Comparison of ENCODE assay signal across 18 cellular contexts in the genomic region with DNA sequence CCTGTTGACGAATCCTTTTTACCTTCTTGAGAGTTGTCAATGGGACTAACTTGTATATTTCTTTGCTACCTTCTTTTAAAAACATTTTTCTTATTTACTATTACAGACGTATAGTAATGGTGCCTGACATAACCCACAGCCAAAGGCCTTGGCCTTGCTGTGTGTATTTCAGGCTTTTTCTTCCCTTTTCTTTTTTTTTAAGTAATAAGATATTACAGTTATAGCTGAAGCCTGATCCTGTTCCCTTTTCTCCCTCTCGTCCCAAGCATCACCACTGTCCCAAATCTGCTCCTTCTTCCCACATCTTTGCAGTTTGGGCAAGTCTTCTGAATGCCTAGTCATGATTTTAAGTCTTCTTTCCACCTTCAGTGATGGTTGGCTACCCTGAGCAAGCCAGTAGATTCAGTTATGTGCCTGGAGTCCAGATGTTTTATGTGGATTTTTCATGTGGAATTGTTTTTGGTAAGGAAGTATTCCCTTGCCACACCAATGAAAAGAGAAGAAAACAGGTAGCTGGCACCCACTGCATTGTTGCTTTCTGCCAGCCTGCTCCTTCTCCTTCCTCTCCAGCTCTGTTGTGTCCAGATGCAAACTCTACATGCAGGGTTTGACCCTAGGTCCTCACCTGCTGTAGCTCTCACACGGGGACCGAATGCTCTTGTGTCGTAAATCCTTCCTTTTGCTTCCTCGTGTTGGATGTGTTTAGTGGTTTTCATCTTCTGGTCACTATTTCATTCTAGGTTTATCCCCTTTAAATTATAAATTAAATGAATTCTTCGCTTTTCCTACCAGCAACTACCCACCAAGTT. TPM values are rescaled to one million over a fixed set of nuclear protein-coding genes. Genes with fewer than 3 reads are reported as not detected.
DNase-seq lines count a peak whose midpoint lies in the region; ATAC-seq and TF ChIP-seq lines count a peak whose summit lies in the region.
"Had no signal": no experiment of that assay in that cellular context is flagged by ENCODE, and none has a peak within 500 bp of the region (broad histone marks: within the 10 kb centered on the region; RNA-seq: fewer than 3 reads in every experiment).

No MANE protein-coding gene starts in this region.

- peaks cover 65% of the 10 kb centered on the region for H3K36me3 ChIP-seq in SJSA1
- no peaks in the 10 kb centered on the region for H3K36me3 ChIP-seq in hepatocyte (replicated peaks; ENCODE audit: insufficient read depth, low read depth)
- H3K36me3 ChIP-seq in endodermal cell (ENCODE audit: control insufficient read depth, insufficient read depth, low read length), result peaks cover 51% of the 10 kb centered on the region

- H2AFZ ChIP-seq in hepatocyte, result no peak overlapping the region

- H3K27me3 ChIP-seq in SJSA1 (replicated peaks) (no peaks in the 10 kb centered on the region), hepatocyte (no peaks in the 10 kb centered on the region), endodermal cell (ENCODE audit: control insufficient read depth, insufficient read depth, low read length, poor library complexity, severe bottlenecking) (no peaks in the 10 kb centered on the region)

- H3K4me3 ChIP-seq in AG10803 (ENCODE audit: low read length) (no peak overlapping the region), SJSA1 (no peak overlapping the region), hepatocyte (no peak overlapping the region), endodermal cell (ENCODE audit: low read length) (no peak overlapping the region)

- DNase-seq in AG10803 (ENCODE audit: low read depth) (peak; percentile 51), SJSA1 (ENCODE audit: low read depth in 1 of 2, low spot score in 2 of 2) (no peak), hepatocyte (ENCODE audit: low spot score) (no peak), DMS 273 treated with DMSO at 0.1 percent for 48 hours (lab: John Stamatoyannopoulos, UW) (no peak), endodermal cell (no peak), NCI-H1930 (lab: John Stamatoyannopoulos, UW) (no peak)
- no peak for DNase-seq in stimulated activated effector memory CD8-positive, alpha-beta T cell treated with anti-CD3 and anti-CD28 coated beads, Interleukin-12 subunit alpha, Interleukin-12 subunit beta, amount 100 ng/mL, for 72 hours (ENCODE audit: low spot score in 2 of 2)
- no peak for DNase-seq in activated CD4-positive, alpha-beta T cell treated with anti-CD3 and anti-CD28 coated beads for 1 hour
- DNase-seq: NCI-H2081 treated with DMSO at 0.1 percent for 48 hours; NCI-H524; stimulated activated CD4-positive, alpha-beta T cell treated with anti-CD3 and anti-CD28 coated beads, Interleukin-2, amount 100 ng/mL, for 24 hours had no signal

- no peak overlapping the region for H3K4me3 Mint-ChIP-seq in stimulated activated effector memory CD8-positive, alpha-beta T cell treated with anti-CD3 and anti-CD28 coated beads, Interleukin-12 subunit alpha, Interleukin-12 subunit beta, amount 100 ng/mL, for 72 hours
- no peak overlapping the region for H3K4me3 Mint-ChIP-seq in endodermal cell
- H3K4me3 Mint-ChIP-seq: B cell; natural killer cell treated with Interleukin-12 subunit alpha and Interleukin-12 subunit beta and Interleukin-15 and Interleukin-18, amount 100 ng/mL, for 72 hours had no signal

- peaks cover 17% of the 10 kb centered on the region for H3K4me1 Mint-ChIP-seq in stimulated activated effector memory CD8-positive, alpha-beta T cell treated with anti-CD3 and anti-CD28 coated beads, Interleukin-12 subunit alpha, Interleukin-12 subunit beta, amount 100 ng/mL, for 72 hours
- H3K4me1 Mint-ChIP-seq in endodermal cell, result peaks cover 20% of the 10 kb centered on the region
- H3K4me1 Mint-ChIP-seq: B cell had no signal

- no peaks in the 10 kb centered on the region for H3K9me2 ChIP-seq in hepatocyte (replicated peaks; ENCODE audit: insufficient read depth)

- H3K27me3 Mint-ChIP-seq in endodermal cell (ENCODE audit: insufficient read depth), result no peaks in the 10 kb centered on the region
- H3K27me3 Mint-ChIP-seq: B cell; natural killer cell treated with Interleukin-12 subunit alpha and Interleukin-12 subunit beta and Interleukin-15 and Interleukin-18, amount 100 ng/mL, for 72 hours had no signal

- TF ChIP-seq CTCF in AG10803 (conservative IDR thresholded peaks at IDR 0.05; ENCODE audit: low read length), result no peak
- no peak for TF ChIP-seq CTCF in hepatocyte (IDR thresholded peaks at IDR 0.05; ENCODE audit: poor library complexity)
- TF ChIP-seq CTCF in endodermal cell (conservative IDR thresholded peaks at IDR 0.05), result no peak

- H3K4me1 ChIP-seq in SJSA1 (replicated peaks), result peaks cover 50% of the 10 kb centered on the region
- H3K4me1 ChIP-seq in hepatocyte (ENCODE audit: insufficient read depth), result peaks cover 9% of the 10 kb centered on the region
- no peaks in the 10 kb centered on the region for H3K4me1 ChIP-seq in endodermal cell (ENCODE audit: control insufficient read depth, insufficient read depth, low read length)

- no peaks in the 10 kb centered on the region for H3K9me3 Mint-ChIP-seq in stimulated activated effector memory CD8-positive, alpha-beta T cell treated with anti-CD3 and anti-CD28 coated beads, Interleukin-12 subunit alpha, Interleukin-12 subunit beta, amount 100 ng/mL, for 72 hours
- H3K9me3 Mint-ChIP-seq in endodermal cell, result no peaks in the 10 kb centered on the region
- H3K9me3 Mint-ChIP-seq: natural killer cell treated with Interleukin-12 subunit alpha and Interleukin-12 subunit beta and Interleukin-15 and Interleukin-18, amount 100 ng/mL, for 72 hours had no signal

- peak overlapping the region; percentile 78 for H3K27ac ChIP-seq in SJSA1
- H3K27ac ChIP-seq in hepatocyte, result peak overlapping the region; percentile 26
- no peak overlapping the region for H3K27ac ChIP-seq in endodermal cell (ENCODE audit: low read depth, low read length)

- peaks cover 78% of the 10 kb centered on the region for H3K79me2 ChIP-seq in hepatocyte

- no peak overlapping the region for H3K4me2 ChIP-seq in hepatocyte

- no peak overlapping the region for H3K9ac ChIP-seq in endodermal cell (ENCODE audit: extremely low read depth, low read length, poor library complexity, severe bottlenecking)

- WGBS in hepatocyte (ENCODE audit: low lambda C conversion rate, missing lambda C conversion rate), result 83% methylated on average over 8 of the region's 8 CpGs
- WGBS in endodermal cell (ENCODE audit: insufficient coverage in 1 of 2, insufficient read length in 1 of 2), 2 experiments, result 91% methylated on average over 7 of the region's 8 CpGs; no CpG with 5 or more reads in 1 of the 2 experiments

- peaks cover 68% of the 10 kb centered on the region for H4K20me1 ChIP-seq in hepatocyte (ENCODE audit: insufficient read depth, poor library complexity, severe bottlenecking)

- no peaks in the 10 kb centered on the region for H3K9me3 ChIP-seq in SJSA1 (replicated peaks)
- H3K9me3 ChIP-seq in hepatocyte (ENCODE audit: low read depth), result no peaks in the 10 kb centered on the region
- no peaks in the 10 kb centered on the region for H3K9me3 ChIP-seq in endodermal cell (ENCODE audit: control insufficient read depth, low read length)

- H3K27ac Mint-ChIP-seq in stimulated activated effector memory CD8-positive, alpha-beta T cell treated with anti-CD3 and anti-CD28 coated beads, Interleukin-12 subunit alpha, Interleukin-12 subunit beta, amount 100 ng/mL, for 72 hours, result peak overlapping the region; percentile 14
- no peak overlapping the region for H3K27ac Mint-ChIP-seq in endodermal cell
- H3K27ac Mint-ChIP-seq: B cell had no signal

- H3K36me3 Mint-ChIP-seq in stimulated activated effector memory CD8-positive, alpha-beta T cell treated with anti-CD3 and anti-CD28 coated beads, Interleukin-12 subunit alpha, Interleukin-12 subunit beta, amount 100 ng/mL, for 72 hours, result peaks cover 13% of the 10 kb centered on the region
- peaks cover 38% of the 10 kb centered on the region for H3K36me3 Mint-ChIP-seq in endodermal cell (ENCODE audit: low read depth)
- H3K36me3 Mint-ChIP-seq: natural killer cell treated with Interleukin-12 subunit alpha and Interleukin-12 subunit beta and Interleukin-15 and Interleukin-18, amount 100 ng/mL, for 72 hours had no signal

- ATAC-seq in stimulated activated effector memory CD8-positive, alpha-beta T cell treated with anti-CD3 and anti-CD28 coated beads, Interleukin-12 subunit alpha, Interleukin-12 subunit beta, amount 100 ng/mL, for 72 hours, result no peak

RNA-seq across cellular contexts. Expression of a gene that starts 26.5 kb away (rescaled TPM):
- total RNA-seq in SJSA1 (2014; rRNA removed; shearing (Covaris generic)), result 20.5 and 24.7 TPM in 2 replicates
- total RNA-seq in hepatocyte, result 44.5 and 46.6 TPM in 2 replicates
- 41.1 and 43.2 TPM in 2 replicates for polyA plus RNA-seq in hepatocyte
- 10 to 100 TPM; 78.8 to 94.1 TPM for total RNA-seq in endodermal cell
- polyA plus RNA-seq in endodermal cell (2013, experiment 1 of 2), result 62.3 TPM
- polyA plus RNA-seq in endodermal cell (2013, experiment 2 of 2), result 60.4 TPM

RNA-seq across cellular contexts. Expression of a gene that starts 35.0 kb away (rescaled TPM):
- total RNA-seq in SJSA1 (2014; rRNA removed; shearing (Covaris generic)), result not detected in 2 replicates
- not detected in 2 replicates for total RNA-seq in hepatocyte
- polyA plus RNA-seq in hepatocyte, result 0.21 and 0.74 TPM in 2 replicates
- total RNA-seq in endodermal cell, result not detected
- not detected for polyA plus RNA-seq in endodermal cell (2013, experiment 1 of 2)
- not detected for polyA plus RNA-seq in endodermal cell (2013, experiment 2 of 2)
- total RNA-seq: activated CD8-positive, alpha-beta memory T cell treated with anti-CD3 and anti-CD28 coated beads for 36 hours; aorta; B cell; dermis blood vessel endothelial cell; left lobe of liver; natural killer cell treated with Interleukin-12 subunit alpha and Interleukin-12 subunit beta and Interleukin-15 and Interleukin-18, amount 100 ng/mL, for 72 hours; urinary bladder had no signal
- polyA plus RNA-seq: aorta had no signal
